8 cellular contexts compared by ENCODE assay signal in the genomic region with DNA sequence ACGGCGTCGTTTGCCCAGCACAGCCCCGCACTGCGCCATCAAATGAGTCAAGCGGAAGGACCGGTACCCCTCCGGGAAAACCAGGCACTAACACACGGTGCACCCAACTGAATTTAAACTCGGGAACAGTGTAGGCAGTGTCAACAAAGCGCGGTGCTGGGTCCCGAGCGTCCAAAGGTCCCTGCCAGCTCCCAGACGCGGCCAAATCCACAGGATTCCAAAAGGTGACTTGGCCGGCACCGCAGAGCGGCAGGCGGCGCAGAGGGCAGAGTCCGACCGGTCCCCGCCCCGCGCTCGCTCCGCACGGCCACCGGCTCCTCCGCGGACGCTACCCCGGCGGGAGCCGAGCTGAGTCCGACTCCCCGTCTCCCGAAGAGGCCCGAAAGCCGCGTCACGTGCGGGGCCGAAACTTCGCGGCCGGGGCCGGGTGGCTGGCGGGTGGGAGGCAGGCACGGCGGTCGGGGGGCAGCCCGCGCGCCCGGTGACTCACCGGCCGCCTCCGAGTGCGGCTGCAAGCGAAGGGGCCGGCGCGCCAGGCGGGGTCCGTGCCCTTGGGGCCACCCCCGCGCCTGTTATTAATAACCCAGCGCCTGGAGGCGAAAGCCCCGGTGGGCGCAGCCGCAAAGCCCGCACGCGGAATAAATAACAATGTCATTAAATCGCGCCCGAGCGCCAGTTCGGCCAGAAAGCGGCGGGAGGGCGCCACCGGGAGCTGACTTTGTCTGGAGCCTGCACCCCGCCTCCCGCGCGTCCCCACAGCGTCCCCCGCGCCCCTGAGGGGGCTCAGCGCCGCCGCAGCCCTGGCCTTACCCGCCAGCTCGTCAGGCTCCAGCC. TPM values are rescaled to one million over a fixed set of nuclear protein-coding genes. Genes with fewer than 3 reads are reported as not detected.
A peak's percentile ranks its signal among the peaks of the same experiment; 100 is the strongest.
DNase-seq lines count a peak whose midpoint lies in the region; ATAC-seq lines count a peak whose summit lies in the region.

No MANE protein-coding gene starts in this region.

- whole genome bisulfite sequencing in trophoblast cell (ENCODE audit: extremely low coverage, insufficient coverage, insufficient read length) = no CpG with 5 or more reads among the region's 98 CpGs

- peak overlapping the region; percentile 97 for H4K91ac ChIP-seq in trophoblast cell (ENCODE audit: low read depth, low read length)

- DNase-seq in D341Med (ENCODE audit: low spot score) = peak; percentile 86
- DNase-seq in NOMO-1 treated with dmso at 0.1 percent for 144 hours (lab: John Stamatoyannopoulos, UW; ENCODE audit: unreplicated experiment) = peak; percentile 43
- DNase-seq in amniotic stem cell (lab: John Stamatoyannopoulos, UW) = peak; percentile 40
- DNase-seq in left ventricle myocardium superior = peak; percentile 83
- DNase-seq in trophoblast cell = peak; percentile 49 to 77
- no peak for DNase-seq in AML-193 (lab: John Stamatoyannopoulos, UW)

- H3K27ac ChIP-seq in trophoblast cell (ENCODE audit: low read depth, low read length) = peak overlapping the region; percentile 83

- ATAC-seq in GM19328 (IDR thresholded peaks at IDR 0.05; ENCODE audit: unreplicated experiment) (peak; percentile 27), HG03354 (IDR thresholded peaks at IDR 0.05; ENCODE audit: poor library complexity, severe bottlenecking, unreplicated experiment) (peak; percentile 42), left ventricle myocardium superior (peak; percentile 70)

- peak overlapping the region; percentile 98 for H3K14ac ChIP-seq in trophoblast cell (ENCODE audit: low read length)

- H3K9ac ChIP-seq in trophoblast cell (ENCODE audit: low read length) = peak overlapping the region; percentile 93

- peak overlapping the region; percentile 85 for H4K12ac ChIP-seq in trophoblast cell (ENCODE audit: low read depth, low read length)

- H3K4ac ChIP-seq in trophoblast cell (ENCODE audit: low read depth, low read length) = peak overlapping the region; percentile 96

- no peaks in the 10 kb centered on the region for H3K9me3 ChIP-seq in trophoblast cell (ENCODE audit: insufficient read depth, low read depth, low read length)

- H3K27me3 ChIP-seq in trophoblast cell (ENCODE audit: insufficient read depth, low read length) = no peaks in the 10 kb centered on the region

- peak overlapping the region; percentile 100 for H3K18ac ChIP-seq in trophoblast cell (ENCODE audit: low read length)

- peak overlapping the region; percentile 92 for H4K8ac ChIP-seq in trophoblast cell (ENCODE audit: low read depth, low read length)

- peaks cover 2 to 5% of the 10 kb centered on the region in 2 experiments for H3K4me1 ChIP-seq in trophoblast cell (ENCODE audit: control insufficient read depth in 1 of 2, insufficient read depth in 2 of 2, low read length in 2 of 2)

- H3K79me2 ChIP-seq in trophoblast cell (ENCODE audit: control insufficient read depth, insufficient read depth, low read length, poor library complexity) = peaks cover 7% of the 10 kb centered on the region

- H2AK5ac ChIP-seq in trophoblast cell (ENCODE audit: low read length) = no peak overlapping the region

- peaks cover 0 to 2% of the 10 kb centered on the region in 2 experiments for H3K36me3 ChIP-seq in trophoblast cell (ENCODE audit: control insufficient read depth in 1 of 2, insufficient read depth in 2 of 2, low read length in 2 of 2)

- peak overlapping the region; percentile 97 for H2BK120ac ChIP-seq in trophoblast cell (ENCODE audit: insufficient read depth, low read length, poor library complexity)

- peak overlapping the region; percentile 96 for H2AFZ ChIP-seq in trophoblast cell (ENCODE audit: insufficient read depth, low read length, poor library complexity)

- H3K4me2 ChIP-seq in trophoblast cell (ENCODE audit: low read length) = peak overlapping the region; percentile 91

- H2BK5ac ChIP-seq in trophoblast cell (ENCODE audit: low read depth, low read length, poor library complexity) = peak overlapping the region; percentile 95

- intact Hi-C loops in left ventricle myocardium superior (cut with micrococcal nuclease) = no loop called here

- peak overlapping the region; percentile 100 for H3K4me3 ChIP-seq in trophoblast cell (ENCODE audit: low read depth, low read length)

- peak overlapping the region; percentile 90 for H2BK12ac ChIP-seq in trophoblast cell (ENCODE audit: low read length)

- H3K23ac ChIP-seq in trophoblast cell (ENCODE audit: low read length) = no peak overlapping the region

- H3K79me1 ChIP-seq in trophoblast cell (ENCODE audit: low read length) = peaks cover 15% of the 10 kb centered on the region

RNA-seq across cellular contexts. Expression of gene DENND5B, which starts 0.8 kb away (rescaled TPM):
- total RNA-seq in left ventricle myocardium superior = 43.7 TPM
- polyA plus RNA-seq in trophoblast cell (2013) = 10.0 and 10.1 TPM in 2 replicates

Comparison
In these comparisons a context has a peak if more than half of its experiments do, and no peak if none do; other contexts are left out.
1. DNase-seq: peak in D341Med (single experiment), NOMO-1 treated with dmso at 0.1 percent for 144 hours (single experiment), amniotic stem cell (single experiment), left ventricle myocardium superior (single experiment) and trophoblast cell (2 of 2); none in AML-193 (0 of 2).
2. Peak in every context shown above with its lines, with median percentiles within 50 percentile points of each other: ATAC-seq.